ENCODE assay signal across 19 cellular contexts in genomic region chr2:176158855-176159677, GRCh38. TPM values are rescaled to one million over a fixed set of nuclear protein-coding genes. Genes with fewer than 3 reads are reported as not detected.
DNase-seq lines count a peak whose midpoint lies in the region; ATAC-seq and TF ChIP-seq lines count a peak whose summit lies in the region.
"Had no signal": no experiment of that assay in that cellular context is flagged by ENCODE, and none has a peak within 500 bp of the region (broad histone marks: within the 10 kb centered on the region; RNA-seq: fewer than 3 reads in every experiment).

No MANE protein-coding gene starts in this region.

- TF ChIP-seq EP300 in SK-N-SH (IDR thresholded peaks at IDR 0.05; ENCODE audit: borderline replicate concordance in 1 of 2, low read depth in 1 of 2, low read length in 1 of 2) (no peak), transverse colon (IDR thresholded peaks at IDR 0.05; ENCODE audit: low read depth) (no peak)

- peaks cover 4% of the 10 kb centered on the region for H3K9me3 Mint-ChIP-seq in activated naive CD8-positive, alpha-beta T cell (ENCODE audit: low read depth)
- H3K9me3 Mint-ChIP-seq in activated naive CD8-positive, alpha-beta T cell treated with anti-CD3 and anti-CD28 coated beads, Interleukin-2, amount 50 U/mL, for 24 hours, result peaks cover 5% of the 10 kb centered on the region
- H3K9me3 Mint-ChIP-seq in natural killer cell treated with Interleukin-12 subunit alpha and Interleukin-12 subunit beta and Interleukin-15 and Interleukin-18, amount 100 ng/mL, for 72 hours, result peaks cover under 1% of the 10 kb centered on the region
- H3K9me3 Mint-ChIP-seq: activated CD4-positive, alpha-beta memory T cell treated with anti-CD3 and anti-CD28 coated beads for 36 hours had no signal

- TF ChIP-seq CTCF in SK-N-SH (IDR thresholded peaks at IDR 0.05) (no peak), transverse colon (IDR thresholded peaks at IDR 0.05) (no peak)

- H3K4me3 Mint-ChIP-seq in activated naive CD8-positive, alpha-beta T cell, result peak overlapping the region; percentile 30
- no peak overlapping the region for H3K4me3 Mint-ChIP-seq in activated naive CD8-positive, alpha-beta T cell treated with anti-CD3 and anti-CD28 coated beads, Interleukin-2, amount 50 U/mL, for 24 hours
- H3K4me3 Mint-ChIP-seq in natural killer cell treated with Interleukin-12 subunit alpha and Interleukin-12 subunit beta and Interleukin-15 and Interleukin-18, amount 100 ng/mL, for 72 hours, result no peak overlapping the region
- H3K4me3 Mint-ChIP-seq: activated CD4-positive, alpha-beta memory T cell treated with anti-CD3 and anti-CD28 coated beads for 36 hours had no signal

- H3K27me3 ChIP-seq in SK-N-SH (ENCODE audit: insufficient read depth), result no peaks in the 10 kb centered on the region
- H3K27me3 ChIP-seq in transverse colon, result peaks cover 96% of the 10 kb centered on the region
- H3K27me3 ChIP-seq: SJSA1 had no signal

- no peak overlapping the region for H3K9ac ChIP-seq in SK-N-SH

- peaks cover 0 to 8% of the 10 kb centered on the region in 2 experiments; a peak in 2 of 4 replicates for H3K4me1 ChIP-seq in SK-N-SH (ENCODE audit: control insufficient read depth in 1 of 2, insufficient read depth in 2 of 2, low read depth in 1 of 2, low read length in 1 of 2)
- H3K4me1 ChIP-seq in transverse colon, result peaks cover 4 to 48% (median 24%) of the 10 kb centered on the region in 4 donors
- H3K4me1 ChIP-seq: SJSA1 had no signal

- no peak for DNase-seq in activated naive CD8-positive, alpha-beta T cell treated with anti-CD3 and anti-CD28 coated beads, Interleukin-2, amount 50 U/mL, for 24 hours
- peak; percentile 73 for DNase-seq in SK-N-SH
- DNase-seq in kidney tubule cell (ENCODE audit: low spot score), result peak; percentile 50
- peak; percentile 49 for DNase-seq in transverse colon
- no peak for DNase-seq in amniotic stem cell (lab: John Stamatoyannopoulos, UW)
- DNase-seq in natural killer cell treated with Interleukin-12 subunit alpha and Interleukin-12 subunit beta and Interleukin-15 and Interleukin-18, amount 100 ng/mL, for 72 hours (ENCODE audit: low spot score), result no peak
- DNase-seq: activated CD4-positive, alpha-beta memory T cell treated with anti-CD3 and anti-CD28 coated beads for 36 hours; DMS153; dorsolateral prefrontal cortex; hypothalamus; MV-4-11; naive B cell; stimulated activated CD4-positive, alpha-beta T cell treated with anti-CD3 and anti-CD28 coated beads, Interleukin-1b, Interleukin-23, amount 100 ng/mL, for 48 hours had no signal

- H3K27ac Mint-ChIP-seq in activated naive CD8-positive, alpha-beta T cell, result no peak overlapping the region
- no peak overlapping the region for H3K27ac Mint-ChIP-seq in activated naive CD8-positive, alpha-beta T cell treated with anti-CD3 and anti-CD28 coated beads, Interleukin-2, amount 50 U/mL, for 24 hours
- no peak overlapping the region for H3K27ac Mint-ChIP-seq in natural killer cell treated with Interleukin-12 subunit alpha and Interleukin-12 subunit beta and Interleukin-15 and Interleukin-18, amount 100 ng/mL, for 72 hours
- H3K27ac Mint-ChIP-seq: activated CD4-positive, alpha-beta memory T cell treated with anti-CD3 and anti-CD28 coated beads for 36 hours had no signal

- 80% methylated on average over 24 of the region's 39 CpGs for WGBS in SK-N-SH (ENCODE audit: low lambda C conversion rate)
- WGBS in transverse colon (ENCODE audit: low coverage in 1 of 2), 2 donors, result 43% methylated on average over 39 of the region's 39 CpGs; no CpG with 5 or more reads in 1 of the 2 donors

- no peak for TF ChIP-seq POLR2A in transverse colon (IDR thresholded peaks at IDR 0.05)

- CTCF ChIA-PET in SK-N-SH (lab: Yijun Ruan, JAX), result interaction anchor here (1.0 to 6.2 kb wide), 3 partner anchors 14 to 990 kb away, joined by 3 to 53 read pairs (median 3); no protein-coding TSS in a partner anchor

- H3K79me2 ChIP-seq in SK-N-SH (ENCODE audit: insufficient read depth), result no peaks in the 10 kb centered on the region

- no peak for TF ChIP-seq RAD21 in SK-N-SH (IDR thresholded peaks at IDR 0.05; ENCODE audit: low read length)

- H3K36me3 ChIP-seq in SK-N-SH (replicated peaks in 1 of 2; ENCODE audit: control insufficient read depth in 1 of 2, insufficient read depth in 2 of 2, low read length in 1 of 2), result peaks cover 0 to 13% of the 10 kb centered on the region in 2 experiments
- H3K36me3 ChIP-seq in transverse colon, result no peaks in the 10 kb centered on the region
- H3K36me3 ChIP-seq: right atrium auricular region, upper lobe of left lung had no signal

- no peak overlapping the region for H2AFZ ChIP-seq in SK-N-SH (ENCODE audit: low read depth)

- POLR2A ChIA-PET in SK-N-SH (lab: Yijun Ruan, JAX), result interaction anchor here (0.6 to 2.3 kb wide), 4 partner anchors 19 to 296 kb away, joined by 3 to 9 read pairs (median 4); no protein-coding TSS in a partner anchor

- ATAC-seq in activated naive CD8-positive, alpha-beta T cell treated with anti-CD3 and anti-CD28 coated beads, Interleukin-2, amount 50 U/mL, for 24 hours, result no peak
- ATAC-seq in HG03354 (IDR thresholded peaks at IDR 0.05; ENCODE audit: poor library complexity, severe bottlenecking, unreplicated experiment), result no peak
- ATAC-seq in natural killer cell treated with Interleukin-12 subunit alpha and Interleukin-12 subunit beta and Interleukin-15 and Interleukin-18, amount 100 ng/mL, for 72 hours, result no peak

- no peaks in the 10 kb centered on the region for H3K36me3 Mint-ChIP-seq in activated naive CD8-positive, alpha-beta T cell
- no peaks in the 10 kb centered on the region for H3K36me3 Mint-ChIP-seq in activated naive CD8-positive, alpha-beta T cell treated with anti-CD3 and anti-CD28 coated beads, Interleukin-2, amount 50 U/mL, for 24 hours (ENCODE audit: low read depth)
- H3K36me3 Mint-ChIP-seq in natural killer cell treated with Interleukin-12 subunit alpha and Interleukin-12 subunit beta and Interleukin-15 and Interleukin-18, amount 100 ng/mL, for 72 hours, result peaks cover 4% of the 10 kb centered on the region

- H3K9me2 ChIP-seq in SK-N-SH, result no peaks in the 10 kb centered on the region

- H3F3A ChIP-seq in SK-N-SH (replicated peaks; ENCODE audit: insufficient read depth), result no peaks in the 10 kb centered on the region

- no peak overlapping the region for H3K4me2 ChIP-seq in SK-N-SH

- H4K20me1 ChIP-seq in SK-N-SH (ENCODE audit: insufficient read depth), result no peaks in the 10 kb centered on the region

- H3K27me3 Mint-ChIP-seq in activated naive CD8-positive, alpha-beta T cell, result peaks cover 50% of the 10 kb centered on the region
- H3K27me3 Mint-ChIP-seq in activated naive CD8-positive, alpha-beta T cell treated with anti-CD3 and anti-CD28 coated beads, Interleukin-2, amount 50 U/mL, for 24 hours, result peaks cover 86% of the 10 kb centered on the region
- H3K27me3 Mint-ChIP-seq in natural killer cell treated with Interleukin-12 subunit alpha and Interleukin-12 subunit beta and Interleukin-15 and Interleukin-18, amount 100 ng/mL, for 72 hours, result peaks cover 52 to 70% of the 10 kb centered on the region in 2 donors

- H3K9me3 ChIP-seq in SK-N-SH (no peaks in the 10 kb centered on the region), transverse colon (no peaks in the 10 kb centered on the region)
- H3K9me3 ChIP-seq: right atrium auricular region, SJSA1, upper lobe of left lung had no signal

- in situ Hi-C loops in transverse colon (cut with MboI; ENCODE audit: low pct_ligation_motif_present in 1 of 4, low pct_unique_long_range_greater_than_20kb in 1 of 4, low sequenced_read_pairs in 3 of 4), result no loop called here

- H3K27ac ChIP-seq in SK-N-SH (ENCODE audit: low read depth in 2 of 2, low read length in 1 of 2) (no peak overlapping the region), transverse colon (peak overlapping the region in 2 of 4 donors; percentile 6 to 28)
- H3K27ac ChIP-seq: dorsolateral prefrontal cortex, right atrium auricular region, SJSA1, upper lobe of left lung had no signal

- H3K4me3 ChIP-seq in SK-N-SH (ENCODE audit: low read depth in 2 of 2, low read length in 1 of 2) (peak overlapping the region in 1 of 2 experiments; percentile 5; a peak in 1 of 4 replicates), transverse colon (no peak overlapping the region)
- H3K4me3 ChIP-seq: SJSA1 had no signal

- intact Hi-C loops in transverse colon (cut with DNase I; ENCODE audit: low total_unique reads), result no loop called here

- H3K4me1 Mint-ChIP-seq in activated naive CD8-positive, alpha-beta T cell (ENCODE audit: low read depth), result peaks cover 27% of the 10 kb centered on the region
- H3K4me1 Mint-ChIP-seq in activated naive CD8-positive, alpha-beta T cell treated with anti-CD3 and anti-CD28 coated beads, Interleukin-2, amount 50 U/mL, for 24 hours, result peaks cover 12% of the 10 kb centered on the region
- H3K4me1 Mint-ChIP-seq in natural killer cell treated with Interleukin-12 subunit alpha and Interleukin-12 subunit beta and Interleukin-15 and Interleukin-18, amount 100 ng/mL, for 72 hours (ENCODE audit: low read depth in 2 of 2), result peaks cover 3 to 7% of the 10 kb centered on the region in 2 donors

RNA-seq across cellular contexts. Expression of gene HOXD3, which starts 2.0 kb away (rescaled TPM):
- 0.80 and 0.81 TPM in 2 replicates for polyA plus RNA-seq in SK-N-SH (2012; rRNA removed)
- 0.62 and 0.88 TPM in 2 replicates for polyA plus RNA-seq in SK-N-SH (2012; cell fraction: cytosol; rRNA removed)
- polyA plus RNA-seq in SK-N-SH (2012; cell fraction: nucleus; rRNA removed), result 1.4 and 3.9 TPM in 2 replicates
- 10 to 100 TPM in 1 of 4 donors, 1 to 10 TPM in 2, not detected in 1; 2.0 to 15.7 (median 7.6) TPM for total RNA-seq in transverse colon
- total RNA-seq in natural killer cell treated with Interleukin-12 subunit alpha and Interleukin-12 subunit beta and Interleukin-15 and Interleukin-18, amount 100 ng/mL, for 72 hours, result not detected
- total RNA-seq: activated CD4-positive, alpha-beta memory T cell treated with anti-CD3 and anti-CD28 coated beads for 36 hours; liver; right atrium auricular region had no signal
- polyA plus RNA-seq: liver had no signal

RNA-seq across cellular contexts. Expression of gene HOXD4, which starts 7.7 kb away (rescaled TPM):
- polyA plus RNA-seq in SK-N-SH (2012; rRNA removed), result 1.0 and 1.6 TPM in 2 replicates
- polyA plus RNA-seq in SK-N-SH (2012; cell fraction: cytosol; rRNA removed), result 0.24 and 0.43 TPM in 2 replicates
- 11.1 and 13.3 TPM in 2 replicates for polyA plus RNA-seq in SK-N-SH (2012; cell fraction: nucleus; rRNA removed)
- 10 to 100 TPM in 3 of 4 donors, 1 to 10 TPM in 1; 2.2 to 25.5 (median 15.3) TPM for total RNA-seq in transverse colon
- not detected for total RNA-seq in natural killer cell treated with Interleukin-12 subunit alpha and Interleukin-12 subunit beta and Interleukin-15 and Interleukin-18, amount 100 ng/mL, for 72 hours
- total RNA-seq: activated CD4-positive, alpha-beta memory T cell treated with anti-CD3 and anti-CD28 coated beads for 36 hours; dorsolateral prefrontal cortex; liver had no signal
- polyA plus RNA-seq: liver had no signal

RNA-seq across cellular contexts. Expression of gene HOXD1, which starts 29.4 kb away (rescaled TPM):
- not detected in 2 replicates for polyA plus RNA-seq in SK-N-SH (2012; rRNA removed)
- polyA plus RNA-seq in SK-N-SH (2012; cell fraction: cytosol; rRNA removed), result 0.03 TPM in 1 of 2 replicates, not detected in the other
- polyA plus RNA-seq in SK-N-SH (2012; cell fraction: nucleus; rRNA removed), result 0.02 and 0.12 TPM in 2 replicates
- 10 to 100 TPM in 1 of 4 donors, 1 to 10 TPM in 3; 4.1 to 12.9 (median 4.5) TPM for total RNA-seq in transverse colon
- total RNA-seq in natural killer cell treated with Interleukin-12 subunit alpha and Interleukin-12 subunit beta and Interleukin-15 and Interleukin-18, amount 100 ng/mL, for 72 hours, result not detected
- total RNA-seq: activated CD4-positive, alpha-beta memory T cell treated with anti-CD3 and anti-CD28 coated beads for 36 hours; liver; right atrium auricular region; SJSA1 had no signal
- polyA plus RNA-seq: liver had no signal

RNA-seq across cellular contexts. Expression of gene HOXD8, which starts 29.6 kb away (rescaled TPM):
- 6.4 and 8.2 TPM in 2 replicates for polyA plus RNA-seq in SK-N-SH (2012; rRNA removed)
- 9.8 and 10.2 TPM in 2 replicates for polyA plus RNA-seq in SK-N-SH (2012; cell fraction: cytosol; rRNA removed)
- 3.2 and 5.0 TPM in 2 replicates for polyA plus RNA-seq in SK-N-SH (2012; cell fraction: nucleus; rRNA removed)
- 10 to 100 TPM in 2 of 4 donors, 1 to 10 TPM in 2; 7.8 to 23.5 (median 13.4) TPM for total RNA-seq in transverse colon
- not detected for total RNA-seq in natural killer cell treated with Interleukin-12 subunit alpha and Interleukin-12 subunit beta and Interleukin-15 and Interleukin-18, amount 100 ng/mL, for 72 hours
- total RNA-seq: activated CD4-positive, alpha-beta memory T cell treated with anti-CD3 and anti-CD28 coated beads for 36 hours; dorsolateral prefrontal cortex had no signal

RNA-seq across cellular contexts. Expression of gene HOXD9, which starts 36.5 kb away (rescaled TPM):
- polyA plus RNA-seq in SK-N-SH (2012; rRNA removed), result 3.6 and 4.8 TPM in 2 replicates
- 4.2 and 5.0 TPM in 2 replicates for polyA plus RNA-seq in SK-N-SH (2012; cell fraction: cytosol; rRNA removed)
- 4.3 and 6.4 TPM in 2 replicates for polyA plus RNA-seq in SK-N-SH (2012; cell fraction: nucleus; rRNA removed)
- 10 to 100 TPM in 2 of 4 donors, 1 to 10 TPM in 2; 2.7 to 13.3 (median 7.5) TPM for total RNA-seq in transverse colon
- total RNA-seq in natural killer cell treated with Interleukin-12 subunit alpha and Interleukin-12 subunit beta and Interleukin-15 and Interleukin-18, amount 100 ng/mL, for 72 hours, result not detected
- total RNA-seq: activated CD4-positive, alpha-beta memory T cell treated with anti-CD3 and anti-CD28 coated beads for 36 hours; liver had no signal

Comparison
In these comparisons a context has a peak if more than half of its experiments do, and no peak if none do; other contexts are left out.
1. DNase-seq: peak in SK-N-SH (single experiment), kidney tubule cell (single experiment) and transverse colon (single experiment); none in activated naive CD8-positive, alpha-beta T cell treated with anti-CD3 and anti-CD28 coated beads, Interleukin-2, amount 50 U/mL, for 24 hours (single experiment), amniotic stem cell (single experiment) and natural killer cell treated with Interleukin-12 subunit alpha and Interleukin-12 subunit beta and Interleukin-15 and Interleukin-18, amount 100 ng/mL, for 72 hours (single experiment).
2. RNA of gene HOXD1, which starts 29.4 kb away (total RNA-seq): 4.1 to 12.9 TPM in transverse colon; not detected in natural killer cell treated with Interleukin-12 subunit alpha and Interleukin-12 subunit beta and Interleukin-15 and Interleukin-18, amount 100 ng/mL, for 72 hours; every median in the first group is over 4 times any median in the second.